ENCODE assay signal across 30 cellular contexts in the genomic region with DNA sequence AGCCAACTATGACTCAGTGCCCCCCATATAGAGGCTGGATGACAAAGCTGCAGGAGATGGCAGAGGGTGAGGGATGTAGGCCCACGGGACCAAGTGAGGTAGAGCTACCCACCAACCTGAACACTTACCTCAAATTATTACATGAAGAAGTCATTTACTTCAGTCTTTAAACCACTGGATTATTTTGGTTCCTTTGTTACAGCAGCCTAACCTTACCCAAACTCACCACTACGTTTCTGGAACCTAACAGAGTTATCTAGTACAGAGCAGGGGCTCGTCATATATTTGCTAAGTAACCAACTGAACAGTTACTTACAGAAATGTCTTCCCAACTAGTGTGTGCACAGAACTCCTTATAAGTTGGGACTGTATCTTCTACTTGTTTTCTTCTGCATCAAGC.
"Had no signal": no experiment of that assay in that cellular context is flagged by ENCODE, and none has a peak within 500 bp of the region (broad histone marks: within the 10 kb centered on the region; RNA-seq: fewer than 3 reads in every experiment).

No MANE protein-coding gene starts in this region.

- H3K4me1 ChIP-seq: heart left ventricle, left lung, lower lobe of right lung, neural progenitor cell, pancreas, right atrium auricular region, upper lobe of right lung had no signal

- ATAC-seq: heart left ventricle; left colon; left lung; lower lobe of right lung; natural killer cell; pancreas; sciatic nerve; stimulated activated effector memory CD8-positive, alpha-beta T cell treated with anti-CD3 and anti-CD28 coated beads, Interleukin-12 subunit alpha, Interleukin-12 subunit beta, amount 100 ng/mL, for 72 hours; stimulated activated naive CD8-positive, alpha-beta T cell treated with anti-CD3 and anti-CD28 coated beads, Interleukin-15, amount 100 ng/mL, for 72 hours; upper lobe of right lung had no signal

- H3K4me3 ChIP-seq: heart left ventricle, left lung, lower lobe of right lung, neural progenitor cell, pancreas, right atrium auricular region, skin epidermis, tibial nerve, upper lobe of right lung had no signal

- H3K4me2 ChIP-seq: neural progenitor cell had no signal

- H3K27me3 Mint-ChIP-seq: naive B cell; stimulated activated naive CD8-positive, alpha-beta T cell treated with anti-CD3 and anti-CD28 coated beads, Interleukin-15, amount 100 ng/mL, for 72 hours had no signal

- H3K9me3 Mint-ChIP-seq: neural progenitor cell; stimulated activated effector memory CD8-positive, alpha-beta T cell treated with anti-CD3 and anti-CD28 coated beads, Interleukin-12 subunit alpha, Interleukin-12 subunit beta, amount 100 ng/mL, for 72 hours had no signal

- H3K36me3 ChIP-seq: heart left ventricle, left lung, lower lobe of right lung, neural progenitor cell, neutrophil, pancreas, right atrium auricular region, tibial nerve, upper lobe of right lung had no signal

- H3K27ac Mint-ChIP-seq: immature natural killer cell; naive B cell; natural killer cell; nephron progenitor cell; neural progenitor cell; stimulated activated effector memory CD8-positive, alpha-beta T cell treated with anti-CD3 and anti-CD28 coated beads, Interleukin-12 subunit alpha, Interleukin-12 subunit beta, amount 100 ng/mL, for 72 hours; stimulated activated naive CD8-positive, alpha-beta T cell treated with anti-CD3 and anti-CD28 coated beads, Interleukin-15, amount 100 ng/mL, for 72 hours had no signal

- H2AFZ ChIP-seq: neural progenitor cell had no signal

- H3K9me3 ChIP-seq: left lung, lower lobe of right lung, neutrophil, pancreas, right atrium auricular region, upper lobe of right lung had no signal

- H3K27me3 ChIP-seq: heart left ventricle, left lung, neural progenitor cell, neutrophil, pancreas, right atrium auricular region, tibial nerve, upper lobe of right lung had no signal

- FAIRE-seq: islet of Langerhans, kidney, pancreas, urothelium cell line had no signal

- H3K9ac ChIP-seq: neural progenitor cell had no signal

- H3K36me3 Mint-ChIP-seq: immature natural killer cell; naive B cell; natural killer cell; neural progenitor cell; stimulated activated effector memory CD8-positive, alpha-beta T cell treated with anti-CD3 and anti-CD28 coated beads, Interleukin-12 subunit alpha, Interleukin-12 subunit beta, amount 100 ng/mL, for 72 hours had no signal

- H3K4me3 Mint-ChIP-seq: immature natural killer cell; mesothelial cell of epicardium; naive B cell; natural killer cell; nephron progenitor cell; neural progenitor cell; stimulated activated effector memory CD8-positive, alpha-beta T cell treated with anti-CD3 and anti-CD28 coated beads, Interleukin-12 subunit alpha, Interleukin-12 subunit beta, amount 100 ng/mL, for 72 hours; stimulated activated naive CD8-positive, alpha-beta T cell treated with anti-CD3 and anti-CD28 coated beads, Interleukin-15, amount 100 ng/mL, for 72 hours had no signal

- DNase-seq: glutamatergic neuron; heart left ventricle; hypothalamus; immature natural killer cell; kidney; left colon; left lung; lower lobe of right lung; mammary epithelial cell; mesendoderm; naive B cell; natural killer cell; nephron progenitor cell; pancreas; posterior cingulate gyrus; stimulated activated CD4-positive, alpha-beta T cell treated with anti-CD3 and anti-CD28 coated beads, Interleukin-4, amount 100 ng/mL, for 24 hours; stimulated activated naive CD4-positive, alpha-beta T cell treated with Interleukin-2 at 50 U/mL for 16 hours; stimulated activated naive CD8-positive, alpha-beta T cell treated with anti-CD3 and anti-CD28 coated beads, Interleukin-15, amount 100 ng/mL, for 72 hours; substantia nigra; upper lobe of right lung had no signal

- H3K27ac ChIP-seq: heart left ventricle, left lung, lower lobe of right lung, neural progenitor cell, neutrophil, pancreas, right atrium auricular region, tibial nerve, upper lobe of right lung had no signal

- H3K4me1 Mint-ChIP-seq: immature natural killer cell; naive B cell; natural killer cell; stimulated activated effector memory CD8-positive, alpha-beta T cell treated with anti-CD3 and anti-CD28 coated beads, Interleukin-12 subunit alpha, Interleukin-12 subunit beta, amount 100 ng/mL, for 72 hours; stimulated activated naive CD8-positive, alpha-beta T cell treated with anti-CD3 and anti-CD28 coated beads, Interleukin-15, amount 100 ng/mL, for 72 hours had no signal
